Comparison of ENCODE assay signal across 1 cellular context in the genomic region with DNA sequence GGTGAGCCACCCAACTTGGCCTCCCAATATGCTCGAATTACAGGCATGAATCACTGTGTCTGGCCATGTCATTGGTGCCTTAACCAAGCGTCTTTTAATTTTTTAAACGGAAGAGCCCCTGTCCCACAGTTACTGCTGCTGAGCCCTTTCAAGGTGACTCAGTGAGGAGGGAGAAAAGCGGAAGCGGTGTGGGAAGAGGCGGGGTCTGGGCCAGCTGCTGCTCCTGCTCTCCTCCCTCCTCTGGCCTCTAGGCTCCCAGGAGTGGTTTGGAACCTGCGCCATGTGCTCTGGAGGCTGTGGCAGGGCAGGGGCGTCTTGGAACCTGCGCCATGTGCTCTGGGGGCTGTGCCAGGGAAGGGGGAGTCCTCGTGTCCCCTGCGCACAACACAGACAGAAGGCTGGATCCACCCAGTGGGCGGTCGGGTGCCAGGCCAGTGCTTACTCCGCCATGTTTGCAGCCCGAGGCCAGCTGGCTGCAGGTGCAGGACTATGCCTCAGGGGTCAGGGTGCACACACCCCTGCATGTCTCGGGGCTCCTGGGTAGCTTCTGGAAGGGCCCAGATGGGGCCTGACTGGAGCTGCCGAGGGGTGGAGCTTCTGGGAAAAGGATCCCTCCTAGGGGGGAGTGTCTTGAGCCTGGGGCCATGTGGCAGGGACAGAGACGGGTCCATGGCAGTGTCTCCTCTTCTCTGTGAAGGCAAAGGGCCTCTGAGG.
TF ChIP-seq lines count a peak whose summit lies in the region.

No MANE protein-coding gene starts in this region.

TF ChIP-seq in K562, 482 proteins besides CTCF, POLR2A, EP300 and RAD21 (continued from another document):
- TF ChIP-seq, protein P1, sequence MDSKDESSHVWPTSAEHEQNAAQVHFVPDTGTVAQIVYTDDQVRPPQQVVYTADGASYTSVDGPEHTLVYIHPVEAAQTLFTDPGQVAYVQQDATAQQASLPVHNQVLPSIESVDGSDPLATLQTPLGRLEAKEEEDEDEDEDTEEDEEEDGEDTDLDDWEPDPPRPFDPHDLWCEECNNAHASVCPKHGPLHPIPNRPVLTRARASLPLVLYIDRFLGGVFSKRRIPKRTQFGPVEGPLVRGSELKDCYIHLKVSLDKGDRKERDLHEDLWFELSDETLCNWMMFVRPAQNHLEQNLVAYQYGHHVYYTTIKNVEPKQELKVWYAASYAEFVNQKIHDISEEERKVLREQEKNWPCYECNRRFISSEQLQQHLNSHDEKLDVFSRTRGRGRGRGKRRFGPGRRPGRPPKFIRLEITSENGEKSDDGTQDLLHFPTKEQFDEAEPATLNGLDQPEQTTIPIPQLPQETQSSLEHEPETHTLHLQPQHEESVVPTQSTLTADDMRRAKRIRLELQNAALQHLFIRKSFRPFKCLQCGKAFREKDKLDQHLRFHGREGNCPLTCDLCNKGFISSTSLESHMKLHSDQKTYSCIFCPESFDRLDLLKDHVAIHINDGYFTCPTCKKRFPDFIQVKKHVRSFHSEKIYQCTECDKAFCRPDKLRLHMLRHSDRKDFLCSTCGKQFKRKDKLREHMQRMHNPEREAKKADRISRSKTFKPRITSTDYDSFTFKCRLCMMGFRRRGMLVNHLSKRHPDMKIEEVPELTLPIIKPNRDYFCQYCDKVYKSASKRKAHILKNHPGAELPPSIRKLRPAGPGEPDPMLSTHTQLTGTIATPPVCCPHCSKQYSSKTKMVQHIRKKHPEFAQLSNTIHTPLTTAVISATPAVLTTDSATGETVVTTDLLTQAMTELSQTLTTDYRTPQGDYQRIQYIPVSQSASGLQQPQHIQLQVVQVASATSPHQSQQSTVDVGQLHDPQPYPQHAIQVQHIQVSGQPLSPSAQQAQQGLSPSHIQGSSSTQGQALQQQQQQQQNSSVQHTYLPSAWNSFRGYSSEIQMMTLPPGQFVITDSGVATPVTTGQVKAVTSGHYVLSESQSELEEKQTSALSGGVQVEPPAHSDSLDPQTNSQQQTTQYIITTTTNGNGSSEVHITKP (IDR thresholded peaks at IDR 0.05; ENCODE audit: partially characterized antibody): peak; percentile 45
- TF ChIP-seq FOSL1 (tag; conservative IDR thresholded peaks at IDR 0.05) (peak; percentile 57), ETV5 (CRISPR knock-in tag; IDR thresholded peaks at IDR 0.05; ENCODE audit: low read depth) (0 out of 2 replicates have a peak, but pooled peaks have one; percentile 44)
- TF ChIP-seq, protein P2, sequence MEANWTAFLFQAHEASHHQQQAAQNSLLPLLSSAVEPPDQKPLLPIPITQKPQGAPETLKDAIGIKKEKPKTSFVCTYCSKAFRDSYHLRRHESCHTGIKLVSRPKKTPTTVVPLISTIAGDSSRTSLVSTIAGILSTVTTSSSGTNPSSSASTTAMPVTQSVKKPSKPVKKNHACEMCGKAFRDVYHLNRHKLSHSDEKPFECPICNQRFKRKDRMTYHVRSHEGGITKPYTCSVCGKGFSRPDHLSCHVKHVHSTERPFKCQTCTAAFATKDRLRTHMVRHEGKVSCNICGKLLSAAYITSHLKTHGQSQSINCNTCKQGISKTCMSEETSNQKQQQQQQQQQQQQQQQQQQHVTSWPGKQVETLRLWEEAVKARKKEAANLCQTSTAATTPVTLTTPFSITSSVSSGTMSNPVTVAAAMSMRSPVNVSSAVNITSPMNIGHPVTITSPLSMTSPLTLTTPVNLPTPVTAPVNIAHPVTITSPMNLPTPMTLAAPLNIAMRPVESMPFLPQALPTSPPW (CRISPR knock-in tag; IDR thresholded peaks at IDR 0.05): peak; percentile 51
